15 cellular contexts compared by ENCODE assay signal in the genomic region with DNA sequence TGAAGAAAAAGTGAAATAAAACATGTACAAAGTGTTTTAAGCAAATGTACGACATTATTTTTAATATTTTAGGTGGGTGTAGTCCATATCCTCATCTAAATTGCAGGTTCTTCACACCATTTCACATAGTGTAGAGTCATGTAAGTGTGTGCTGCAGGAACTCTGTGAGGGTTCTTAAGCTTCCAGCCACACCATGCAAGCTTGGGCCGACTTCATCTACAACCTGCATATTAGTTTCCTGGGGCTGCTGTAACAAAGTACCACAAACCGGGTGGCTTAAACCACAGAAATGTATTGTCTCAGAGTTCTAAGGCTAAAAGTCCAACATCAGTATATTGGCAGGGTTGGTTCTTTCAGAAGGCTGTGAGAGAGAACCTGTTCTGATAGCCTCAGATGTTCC.
"Had no signal": no experiment of that assay in that cellular context is flagged by ENCODE, and none has a peak within 500 bp of the region (broad histone marks: within the 10 kb centered on the region; RNA-seq: fewer than 3 reads in every experiment).

No MANE protein-coding gene starts in this region.

- H3K27ac Mint-ChIP-seq: activated B cell treated with CpG ODN at 0.5 μM for 24 hours, neural progenitor cell had no signal

- H3K9me3 ChIP-seq: body of pancreas, SK-N-SH, thyroid gland had no signal

- H3K9me2 ChIP-seq: SK-N-SH had no signal

- FAIRE-seq: urothelium cell line had no signal

- H3K36me3 ChIP-seq: neural progenitor cell, thyroid gland had no signal

- H3K4me3 ChIP-seq: body of pancreas, hepatocyte, neural progenitor cell, thyroid gland had no signal

- H3K4me2 ChIP-seq: hepatocyte, neural progenitor cell, SK-N-SH had no signal

- H3K27me3 Mint-ChIP-seq: activated B cell treated with CpG ODN at 0.5 μM for 24 hours had no signal

- H3K9me3 Mint-ChIP-seq: activated B cell treated with CpG ODN at 0.5 μM for 24 hours; T-helper 1 cell treated with Interleukin-12 subunit alpha and Interleukin-12 subunit beta and Interleukin-4 antibody, amounts not matched to agents 30 μg/mL and 1 μg/mL, for 36 hours had no signal

- H2AFZ ChIP-seq: hepatocyte, neural progenitor cell, parathyroid adenoma had no signal

- H3K9ac ChIP-seq: neural progenitor cell, parathyroid adenoma, SK-N-SH had no signal

- ATAC-seq: body of pancreas had no signal

- DNase-seq: activated B cell treated with CpG ODN at 0.5 μM for 24 hours; activated CD4-positive, alpha-beta T cell treated with anti-CD3 and anti-CD28 coated beads, Interleukin-2, amount 50 U/mL, for 4 hours; activated effector memory CD4-positive, alpha-beta T cell treated with anti-CD3 and anti-CD28 coated beads, Interleukin-2, amount 50 U/mL, for 16 hours; amniotic stem cell; body of pancreas; central memory CD4-positive, alpha-beta T cell; effector memory CD4-positive, alpha-beta T cell; SK-N-SH; stimulated activated CD4-positive, alpha-beta T cell treated with anti-CD3 and anti-CD28 coated beads, Interleukin-4, amount 100 ng/mL, for 1 hour; thyroid gland had no signal

- H3K27me3 ChIP-seq: body of pancreas, hepatocyte, neural progenitor cell, thyroid gland had no signal

- H3K4me3 Mint-ChIP-seq: activated B cell treated with CpG ODN at 0.5 μM for 24 hours; neural progenitor cell; T-helper 1 cell treated with Interleukin-12 subunit alpha and Interleukin-12 subunit beta and Interleukin-4 antibody, amounts not matched to agents 30 μg/mL and 1 μg/mL, for 36 hours had no signal
